ENCODE assay signal across 8 cellular contexts in the genomic region with DNA sequence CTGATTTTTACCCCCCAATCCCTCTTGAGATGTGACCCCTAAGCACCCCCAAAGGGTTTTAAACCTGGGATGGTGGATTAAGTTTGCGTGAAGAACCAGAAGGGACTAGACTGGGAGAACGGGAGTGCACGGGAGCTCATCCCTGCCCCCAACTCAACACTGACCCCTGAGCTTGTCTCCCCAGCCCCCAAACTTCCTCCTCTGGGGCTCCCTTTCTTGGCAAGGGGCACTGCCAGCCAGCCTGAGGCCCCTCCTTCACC. TPM values are rescaled to one million over a fixed set of nuclear protein-coding genes. Genes with fewer than 3 reads are reported as not detected.
A peak's percentile ranks its signal among the peaks of the same experiment; 100 is the strongest.
DNase-seq lines count a peak whose midpoint lies in the region; ATAC-seq and TF ChIP-seq lines count a peak whose summit lies in the region.

No MANE protein-coding gene starts in this region.

- H3K36me3 Mint-ChIP-seq in dendritic cell treated with granulocyte-macrophage colony-stimulating factor and Interleukin-4, amounts not matched to agents 40 ng/mL and 50 ng/mL, for 4 days (ENCODE audit: low read depth) = peaks cover 33% of the 10 kb centered on the region
- H3K36me3 Mint-ChIP-seq in nephron (ENCODE audit: low read depth) = no peaks in the 10 kb centered on the region

- H4K8ac ChIP-seq in IMR-90 (ENCODE audit: low read depth in 2 of 2, low read length in 2 of 2) = peak overlapping the region; percentile 71 to 97

- peak overlapping the region; percentile 82 for H2AFZ ChIP-seq in IMR-90 (replicated peaks; ENCODE audit: low read length, poor library complexity)

- peaks cover 52% of the 10 kb centered on the region for H3K4me1 Mint-ChIP-seq in dendritic cell treated with granulocyte-macrophage colony-stimulating factor and Interleukin-4, amounts not matched to agents 40 ng/mL and 50 ng/mL, for 4 days (ENCODE audit: low read depth)
- peaks cover 40% of the 10 kb centered on the region for H3K4me1 Mint-ChIP-seq in nephron

- peak overlapping the region; percentile 61 for H2BK5ac ChIP-seq in IMR-90 (ENCODE audit: low read depth, low read length, poor library complexity, severe bottlenecking)

- H3K56ac ChIP-seq in IMR-90 (ENCODE audit: extremely low read depth, insufficient read depth, low read length) = peak overlapping the region; percentile 78

- peak overlapping the region; percentile 76 for H4K91ac ChIP-seq in IMR-90 (ENCODE audit: insufficient read depth, low read depth, low read length)

- BruUV-seq in IMR-90 (replicated peaks; lab: Mats Ljungman, UMichigan) = no TSS peak

- 0 out of 2 replicates have a peak overlapping the region, but pooled peaks have one; percentile 46 for H2BK20ac ChIP-seq in IMR-90 (ENCODE audit: low read depth, low read length)

- peaks cover 0 to 7% (median 0%) of the 10 kb centered on the region in 11 experiments; a peak in 1 of 22 replicates for H3K36me3 ChIP-seq in BLaER1 treated with 17β-estradiol and CSF1 and Interleukin-3, amounts not matched to agents 10 nM and 100 nM
- H3K36me3 ChIP-seq in IMR-90 (ENCODE audit: control insufficient read depth, insufficient read depth, low read length) = no peaks in the 10 kb centered on the region

- DNase-seq in IMR-90 (no peak), NCI-H187 (lab: John Stamatoyannopoulos, UW) (no peak), DMS 273 (lab: John Stamatoyannopoulos, UW; ENCODE audit: unreplicated experiment) (no peak), DMS53 (lab: John Stamatoyannopoulos, UW) (no peak)

- H3K23ac ChIP-seq in IMR-90 (ENCODE audit: low read depth, low read length) = peak overlapping the region; percentile 98

- H3K9me3 ChIP-seq in BLaER1 treated with 17β-estradiol and CSF1 and Interleukin-3, amounts not matched to agents 10 nM and 100 nM (replicated peaks in 1 of 11) = no peaks in the 10 kb centered on the region
- H3K9me3 ChIP-seq in IMR-90 (ENCODE audit: control insufficient read depth, insufficient read depth, low read length) = no peaks in the 10 kb centered on the region

- in situ Hi-C loops in IMR-90 (cut with MboI; ENCODE audit: low sequenced_read_pairs) = no loop called here

- H2BK120ac ChIP-seq in IMR-90 (ENCODE audit: low read depth, low read length) = peak overlapping the region; percentile 61

- H4K20me1 ChIP-seq in BLaER1 treated with 17β-estradiol and CSF1 and Interleukin-3, amounts not matched to agents 10 nM and 100 nM = peaks cover 0 to 7% (median 0%) of the 10 kb centered on the region in 11 experiments; a peak in 3 of 22 replicates
- H4K20me1 ChIP-seq in IMR-90 (ENCODE audit: insufficient read depth, low read length) = no peaks in the 10 kb centered on the region

- dilution Hi-C loops in IMR-90 (cut with HindIII; ENCODE audit: low sequenced_read_pairs, unreplicated experiment) = no loop called here

- peak overlapping the region; percentile 98 for H3K4ac ChIP-seq in IMR-90 (ENCODE audit: low read depth, low read length)

- CTCF ChIA-PET in IMR-90 (lab: Yijun Ruan, JAX) = interaction anchor here (0.8 kb wide), 1 partner anchor 48 kb away, joined by 3 read pairs; no protein-coding TSS in a partner anchor

- H4K5ac ChIP-seq in IMR-90 (ENCODE audit: low read depth, low read length) = peak overlapping the region; percentile 59

- H3K9ac ChIP-seq in BLaER1 treated with 17β-estradiol and CSF1 and Interleukin-3, amounts not matched to agents 10 nM and 100 nM = peak overlapping the region; percentile 88 to 94 (median 91)
- peak overlapping the region; percentile 82 for H3K9ac ChIP-seq in IMR-90 (ENCODE audit: low read depth, low read length)

- peak overlapping the region; percentile 96 for H3K27ac Mint-ChIP-seq in dendritic cell treated with granulocyte-macrophage colony-stimulating factor and Interleukin-4, amounts not matched to agents 40 ng/mL and 50 ng/mL, for 4 days
- H3K27ac Mint-ChIP-seq in nephron = peak overlapping the region; percentile 97 to 98 (median 98)

- TF ChIP-seq CTCF in IMR-90 (conservative IDR thresholded peaks at IDR 0.05; ENCODE audit: low read depth, low read length) = no peak
- TF ChIP-seq CTCF in nephron (IDR thresholded peaks at IDR 0.05; ENCODE audit: unreplicated experiment in 3 of 3) = no peak

- H2AK9ac ChIP-seq in IMR-90 (replicated peaks; ENCODE audit: low read depth, low read length, poor library complexity) = peak overlapping the region; percentile 99

- peak overlapping the region; percentile 74 to 94 (median 82) for H3K4me3 ChIP-seq in BLaER1 treated with 17β-estradiol and CSF1 and Interleukin-3, amounts not matched to agents 10 nM and 100 nM
- H3K4me3 ChIP-seq in IMR-90 (ENCODE audit: insufficient read depth, low read depth, low read length) = peak overlapping the region; percentile 57

- H3K27ac ChIP-seq in BLaER1 treated with 17β-estradiol and CSF1 and Interleukin-3, amounts not matched to agents 10 nM and 100 nM = peak overlapping the region; percentile 82 to 95 (median 92)
- H3K27ac ChIP-seq in IMR-90 (ENCODE audit: insufficient read depth, low read length) = peak overlapping the region; percentile 68

- no peak for TF ChIP-seq RAD21 in IMR-90 (IDR thresholded peaks at IDR 0.05; ENCODE audit: low read length)

- TF ChIP-seq POLR2A in IMR-90 (IDR thresholded peaks at IDR 0.05; ENCODE audit: low read depth, low read length) = no peak

- peak overlapping the region; percentile 92 to 100 (median 98) for H3K4me2 ChIP-seq in BLaER1 treated with 17β-estradiol and CSF1 and Interleukin-3, amounts not matched to agents 10 nM and 100 nM
- peak overlapping the region; percentile 93 for H3K4me2 ChIP-seq in IMR-90 (ENCODE audit: low read depth, low read length)

- POLR2A ChIA-PET in IMR-90 (lab: Charles Lee; ENCODE audit: unreplicated experiment) = no interaction called here

- peak overlapping the region; percentile 29; the same call in 1 of the 3 replicates for H2BK15ac ChIP-seq in IMR-90 (ENCODE audit: low read depth, low read length)

- intact Hi-C loops in IMR-90 (cut with micrococcal nuclease) = no loop called here
- intact Hi-C loops in dendritic cell treated with granulocyte-macrophage colony-stimulating factor and Interleukin-4, amounts not matched to agents 40 ng/mL and 50 ng/mL, for 4 days (cut with micrococcal nuclease) = no loop called here

- H3K27me3 Mint-ChIP-seq in dendritic cell treated with granulocyte-macrophage colony-stimulating factor and Interleukin-4, amounts not matched to agents 40 ng/mL and 50 ng/mL, for 4 days = no peaks in the 10 kb centered on the region
- no peaks in the 10 kb centered on the region for H3K27me3 Mint-ChIP-seq in nephron (ENCODE audit: low read depth)

- ATAC-seq in IMR-90 (ENCODE audit: low read depth) (peak; percentile 1; the same call in 1 of the 2 replicates), HG03196 (IDR thresholded peaks at IDR 0.05; ENCODE audit: unreplicated experiment) (no peak)

- peak overlapping the region; percentile 96 for H3K4me3 Mint-ChIP-seq in dendritic cell treated with granulocyte-macrophage colony-stimulating factor and Interleukin-4, amounts not matched to agents 40 ng/mL and 50 ng/mL, for 4 days
- H3K4me3 Mint-ChIP-seq in nephron = peak overlapping the region; percentile 92 to 98 (median 96)

- H2AK5ac ChIP-seq in IMR-90 (ENCODE audit: low read depth, low read length) = peak overlapping the region; percentile 84

- H3K79me1 ChIP-seq in IMR-90 (ENCODE audit: low read depth in 1 of 2, low read length in 2 of 2) = peaks cover 27 to 53% of the 10 kb centered on the region in 2 experiments

- peaks cover 57 to 71% (median 65%) of the 10 kb centered on the region in 10 experiments for H3K4me1 ChIP-seq in BLaER1 treated with 17β-estradiol and CSF1 and Interleukin-3, amounts not matched to agents 10 nM and 100 nM
- H3K4me1 ChIP-seq in IMR-90 (ENCODE audit: control insufficient read depth, insufficient read depth, low read length) = peaks cover 17% of the 10 kb centered on the region

- no peaks in the 10 kb centered on the region for H3K9me3 Mint-ChIP-seq in dendritic cell treated with granulocyte-macrophage colony-stimulating factor and Interleukin-4, amounts not matched to agents 40 ng/mL and 50 ng/mL, for 4 days
- H3K9me3 Mint-ChIP-seq in nephron = no peaks in the 10 kb centered on the region

- no CpG with 5 or more reads among the region's 3 CpGs for WGBS in IMR-90 (ENCODE audit: extremely low coverage in 2 of 2, insufficient read length in 1 of 2), 2 experiments

- H3K18ac ChIP-seq in IMR-90 (ENCODE audit: low read depth, low read length) = peak overlapping the region; percentile 43

- peaks cover 22% of the 10 kb centered on the region for H3K9me1 ChIP-seq in IMR-90 (ENCODE audit: insufficient read depth, low read length)

- no peaks in the 10 kb centered on the region for H3K27me3 ChIP-seq in BLaER1 treated with 17β-estradiol and CSF1 and Interleukin-3, amounts not matched to agents 10 nM and 100 nM
- H3K27me3 ChIP-seq in IMR-90 (ENCODE audit: control insufficient read depth, insufficient read depth, low read length) = no peaks in the 10 kb centered on the region

- peak overlapping the region; percentile 100 for H3K14ac ChIP-seq in IMR-90 (replicated peaks; ENCODE audit: low read depth, low read length)

TF ChIP-seq in IMR-90, 13 proteins besides CTCF, POLR2A, EP300 and RAD21 (continues in another document):
- no peak for TF ChIP-seq MAZ (IDR thresholded peaks at IDR 0.05; ENCODE audit: borderline replicate concordance, low read depth, low read length)
- TF ChIP-seq CEBPB (IDR thresholded peaks at IDR 0.05; ENCODE audit: low read depth, low read length) = no peak

RNA-seq across cellular contexts. Expression of gene SET, which starts 5.0 kb away (rescaled TPM):
- 182 and 587 TPM in 2 replicates for total RNA-seq in IMR-90 (2012; rRNA removed)
- 80.2 and 104 TPM in 2 replicates for polyA plus RNA-seq in IMR-90 (2012; rRNA removed)
- polyA plus RNA-seq in IMR-90 (2012; cell fraction: cytosol; rRNA removed) = 13.7 and 17.9 TPM in 2 replicates
- polyA plus RNA-seq in IMR-90 (2012; cell fraction: nucleus; rRNA removed; ENCODE audit: low replicate concordance) = 21.2 and 52.6 TPM in 2 replicates

RNA-seq across cellular contexts. Expression of gene PKN3, which starts 18.3 kb away (rescaled TPM):
- total RNA-seq in IMR-90 (2012; rRNA removed) = 1.6 and 1.7 TPM in 2 replicates
- 3.8 and 5.7 TPM in 2 replicates for polyA plus RNA-seq in IMR-90 (2012; rRNA removed)
- 3.5 and 3.6 TPM in 2 replicates for polyA plus RNA-seq in IMR-90 (2012; cell fraction: cytosol; rRNA removed)
- 18.8 and 32.4 TPM in 2 replicates for polyA plus RNA-seq in IMR-90 (2012; cell fraction: nucleus; rRNA removed; ENCODE audit: low replicate concordance)

RNA-seq across cellular contexts. Expression of gene DYNC2I2, which starts 27.3 kb away (rescaled TPM):
- total RNA-seq in IMR-90 (2012; rRNA removed) = 36.1 and 37.1 TPM in 2 replicates
- 33.7 and 42.9 TPM in 2 replicates for polyA plus RNA-seq in IMR-90 (2012; rRNA removed)
- polyA plus RNA-seq in IMR-90 (2012; cell fraction: cytosol; rRNA removed) = 27.9 and 40.6 TPM in 2 replicates
- polyA plus RNA-seq in IMR-90 (2012; cell fraction: nucleus; rRNA removed; ENCODE audit: low replicate concordance) = 24.0 and 102 TPM in 2 replicates

RNA-seq across cellular contexts. Expression of gene ZDHHC12, which starts 39.9 kb away (rescaled TPM):
- total RNA-seq in IMR-90 (2012; rRNA removed) = 13.9 and 16.7 TPM in 2 replicates
- polyA plus RNA-seq in IMR-90 (2012; rRNA removed) = 60.7 and 75.1 TPM in 2 replicates
- polyA plus RNA-seq in IMR-90 (2012; cell fraction: cytosol; rRNA removed) = 76.2 and 119 TPM in 2 replicates
- polyA plus RNA-seq in IMR-90 (2012; cell fraction: nucleus; rRNA removed; ENCODE audit: low replicate concordance) = 11.3 and 58.5 TPM in 2 replicates
